In the genomic region with DNA sequence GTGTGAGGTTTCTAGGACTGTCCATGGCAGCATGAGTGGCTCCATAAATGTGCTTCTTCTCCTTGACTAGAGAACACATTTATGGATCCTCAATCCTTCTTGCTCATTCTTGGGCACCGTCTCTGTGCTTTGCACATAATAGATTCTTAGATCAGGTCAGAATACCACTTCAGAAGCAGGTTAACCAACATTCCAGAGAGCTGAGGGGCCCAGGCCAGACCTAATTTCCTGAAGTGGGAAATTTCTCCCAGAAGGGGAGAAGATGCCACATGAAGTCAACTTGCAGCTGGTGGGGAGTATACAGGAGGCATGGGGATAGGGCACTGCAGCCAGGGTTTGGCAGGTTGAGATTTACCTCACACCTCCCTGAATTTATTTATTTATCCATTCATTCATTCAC, we compare ENCODE assay signal across 19 cellular contexts. TPM values are rescaled to one million over a fixed set of nuclear protein-coding genes. Genes with fewer than 3 reads are reported as not detected.
A peak's percentile ranks its signal among the peaks of the same experiment; 100 is the strongest.
DNase-seq lines count a peak whose midpoint lies in the region; ATAC-seq and TF ChIP-seq lines count a peak whose summit lies in the region.
"Had no signal": no experiment of that assay in that cellular context is flagged by ENCODE, and none has a peak within 500 bp of the region (broad histone marks: within the 10 kb centered on the region; RNA-seq: fewer than 3 reads in every experiment).

No MANE protein-coding gene starts in this region.

- H2AFZ ChIP-seq in MM.1S (ENCODE audit: low read length): no peak overlapping the region
- H2AFZ ChIP-seq: GM23248 had no signal

- no peaks in the 10 kb centered on the region for H3K9me2 ChIP-seq in MM.1S (replicated peaks; ENCODE audit: insufficient read depth, low read length)

- DNase-seq in right cardiac atrium: no peak
- no peak for DNase-seq in cardiac septum (ENCODE audit: low spot score)
- DNase-seq in dermis blood vessel endothelial cell: peak; percentile 16
- no peak for DNase-seq in right lobe of liver
- no peak for DNase-seq in upper lobe of right lung
- DNase-seq in MM.1S: no peak
- no peak for DNase-seq in activated T-cell treated with anti-CD3 and anti-CD28 coated beads, Interleukin-2, amount 50 U/mL, for 72 hours
- DNase-seq in type B pancreatic cell (ENCODE audit: extremely low spot score, unreplicated experiment): no peak
- DNase-seq: BE2C; Caco-2; CD4-positive, CD25-positive, alpha-beta regulatory T cell; DMS153; GF-D8; NCI-H1694 treated with DMSO at 0.1 percent for 48 hours; NCI-H2107 had no signal

- no peaks in the 10 kb centered on the region for H3K4me1 Mint-ChIP-seq in activated T-cell treated with anti-CD3 and anti-CD28 coated beads, Interleukin-2, amount 50 U/mL, for 72 hours (ENCODE audit: low read depth)
- H3K4me1 Mint-ChIP-seq in type B pancreatic cell (ENCODE audit: unreplicated experiment): peaks cover 11% of the 10 kb centered on the region
- H3K4me1 Mint-ChIP-seq: CD4-positive, CD25-positive, alpha-beta regulatory T cell had no signal

- intact Hi-C loops in right cardiac atrium (cut with DNase I): no loop called here
- intact Hi-C loops in cardiac septum (cut with DNase I): no loop called here
- intact Hi-C loops in right lobe of liver (cut with DNase I): no loop called here
- intact Hi-C loops in upper lobe of right lung (cut with DNase I): no loop called here

- H3K27me3 ChIP-seq in right cardiac atrium (ENCODE audit: control insufficient read depth, insufficient read depth): no peaks in the 10 kb centered on the region
- no peaks in the 10 kb centered on the region for H3K27me3 ChIP-seq in right lobe of liver
- no peaks in the 10 kb centered on the region for H3K27me3 ChIP-seq in upper lobe of right lung
- no peaks in the 10 kb centered on the region for H3K27me3 ChIP-seq in MM.1S (replicated peaks; ENCODE audit: insufficient read depth, low read length)
- H3K27me3 ChIP-seq: BE2C had no signal

- no peaks in the 10 kb centered on the region for H4K20me1 ChIP-seq in MM.1S (ENCODE audit: insufficient read depth, low read length)

- no peak overlapping the region for H3K27ac Mint-ChIP-seq in activated T-cell treated with anti-CD3 and anti-CD28 coated beads, Interleukin-2, amount 50 U/mL, for 72 hours
- H3K27ac Mint-ChIP-seq in type B pancreatic cell: no peak overlapping the region
- H3K27ac Mint-ChIP-seq: CD4-positive, CD25-positive, alpha-beta regulatory T cell had no signal

- no peak for ATAC-seq in right cardiac atrium
- no peak for ATAC-seq in right lobe of liver
- peak; percentile 70 for ATAC-seq in upper lobe of right lung
- no peak for ATAC-seq in activated T-cell treated with anti-CD3 and anti-CD28 coated beads, Interleukin-2, amount 50 U/mL, for 72 hours (replicated peaks in 1 of 2)
- ATAC-seq: K562 had no signal

- peaks cover 13% of the 10 kb centered on the region for H3K27me3 Mint-ChIP-seq in activated T-cell treated with anti-CD3 and anti-CD28 coated beads, Interleukin-2, amount 50 U/mL, for 72 hours (ENCODE audit: low read depth)
- no peaks in the 10 kb centered on the region for H3K27me3 Mint-ChIP-seq in type B pancreatic cell

- peak overlapping the region; percentile 62 for H3K27ac ChIP-seq in right cardiac atrium (ENCODE audit: low read length)
- peak overlapping the region in 2 of 3 donors; percentile 38 to 76 for H3K27ac ChIP-seq in right lobe of liver
- H3K27ac ChIP-seq in upper lobe of right lung: peak overlapping the region; percentile 37
- H3K27ac ChIP-seq in MM.1S (ENCODE audit: low read length): no peak overlapping the region
- H3K27ac ChIP-seq: GM23248, RWPE1 had no signal

- H3K4me3 ChIP-seq in right cardiac atrium (ENCODE audit: low read length) (no peak overlapping the region), right lobe of liver (no peak overlapping the region), upper lobe of right lung (no peak overlapping the region), MM.1S (ENCODE audit: low read length) (no peak overlapping the region)
- H3K4me3 ChIP-seq: GM23248, HAP-1, K562 had no signal

- no peaks in the 10 kb centered on the region for H3K9me3 Mint-ChIP-seq in activated T-cell treated with anti-CD3 and anti-CD28 coated beads, Interleukin-2, amount 50 U/mL, for 72 hours
- peaks cover 7% of the 10 kb centered on the region for H3K9me3 Mint-ChIP-seq in type B pancreatic cell

- WGBS in right cardiac atrium: 98% methylated on average over 1 of the region's 1 CpG
- no CpG with 5 or more reads among the region's 1 CpG for WGBS in right lobe of liver (ENCODE audit: insufficient coverage, low coverage, low lambda C conversion rate, missing lambda C conversion rate)

- H3K36me3 Mint-ChIP-seq in activated T-cell treated with anti-CD3 and anti-CD28 coated beads, Interleukin-2, amount 50 U/mL, for 72 hours (ENCODE audit: insufficient read depth in 2 of 2): no peaks in the 10 kb centered on the region
- H3K36me3 Mint-ChIP-seq in type B pancreatic cell: no peaks in the 10 kb centered on the region
- H3K36me3 Mint-ChIP-seq: CD4-positive, CD25-positive, alpha-beta regulatory T cell had no signal

- H3K9me3 ChIP-seq in right cardiac atrium (ENCODE audit: control insufficient read depth, low read length) (no peaks in the 10 kb centered on the region), right lobe of liver (no peaks in the 10 kb centered on the region), upper lobe of right lung (no peaks in the 10 kb centered on the region), MM.1S (replicated peaks; ENCODE audit: insufficient read depth, low read length) (no peaks in the 10 kb centered on the region)
- H3K9me3 ChIP-seq: BE2C, Caco-2, HAP-1 had no signal

- no peak for TF ChIP-seq POLR2A in right lobe of liver (IDR thresholded peaks at IDR 0.05)

- H3K36me3 ChIP-seq in right lobe of liver (no peaks in the 10 kb centered on the region), upper lobe of right lung (no peaks in the 10 kb centered on the region), MM.1S (replicated peaks; ENCODE audit: insufficient read depth, low read length) (no peaks in the 10 kb centered on the region)
- H3K36me3 ChIP-seq: BE2C, HAP-1 had no signal

- no peak overlapping the region for H3K9ac ChIP-seq in MM.1S (ENCODE audit: low read length)
- H3K9ac ChIP-seq: GM23248 had no signal

- no peak overlapping the region for H3K4me3 Mint-ChIP-seq in activated T-cell treated with anti-CD3 and anti-CD28 coated beads, Interleukin-2, amount 50 U/mL, for 72 hours
- H3K4me3 Mint-ChIP-seq in type B pancreatic cell: no peak overlapping the region
- H3K4me3 Mint-ChIP-seq: CD4-positive, CD25-positive, alpha-beta regulatory T cell had no signal

- H3K4me2 ChIP-seq in MM.1S (ENCODE audit: low read depth, low read length): no peak overlapping the region

- TF ChIP-seq CTCF in right lobe of liver (IDR thresholded peaks at IDR 0.05) (no peak), upper lobe of right lung (IDR thresholded peaks at IDR 0.05) (no peak), MM.1S (IDR thresholded peaks at IDR 0.05; ENCODE audit: low read length) (no peak), type B pancreatic cell (conservative IDR thresholded peaks at IDR 0.05) (no peak)

- H3K79me2 ChIP-seq in MM.1S (ENCODE audit: low read length): no peaks in the 10 kb centered on the region

- H3F3A ChIP-seq in MM.1S (ENCODE audit: insufficient read depth, low read length): no peaks in the 10 kb centered on the region

- H3K4me1 ChIP-seq in right cardiac atrium (ENCODE audit: control insufficient read depth, insufficient read depth, low read length) (peaks cover 5% of the 10 kb centered on the region), right lobe of liver (peaks cover 0 to 5% (median 0%) of the 10 kb centered on the region in 4 donors), upper lobe of right lung (no peaks in the 10 kb centered on the region), MM.1S (ENCODE audit: low read length) (no peaks in the 10 kb centered on the region)
- H3K4me1 ChIP-seq: BE2C, Caco-2, HAP-1 had no signal

RNA-seq across cellular contexts. Expression of a gene that starts 24.4 kb away (rescaled TPM):
- total RNA-seq in right cardiac atrium (10 to 100 TPM; 11.0 to 40.3 (median 16.3) TPM), cardiac septum (49.4 TPM), dermis blood vessel endothelial cell (0.37 and 1.4 TPM in 2 replicates), right lobe of liver (under 1 TPM in 5 of 6 experiments, not detected in 1; 0.19 to 0.64 (median 0.51) TPM), upper lobe of right lung (0.32 TPM), type B pancreatic cell (ENCODE audit: low replicate concordance) (0.76 and 12.4 TPM in 2 replicates)
- polyA plus RNA-seq in right cardiac atrium: 7.7 TPM
- total RNA-seq in activated T-cell treated with anti-CD3 and anti-CD28 coated beads, Interleukin-2, amount 50 U/mL, for 72 hours: under 1 TPM in 1 of 2 donors, not detected in 1; 0.07 TPM
- total RNA-seq: Caco-2; CD4-positive, CD25-positive, alpha-beta regulatory T cell; K562 had no signal
- polyA plus RNA-seq: CD4-positive, CD25-positive, alpha-beta regulatory T cell had no signal

RNA-seq across cellular contexts. Expression of a gene that starts 41.7 kb away (rescaled TPM):
- total RNA-seq in right cardiac atrium (10 to 100 TPM; 15.2 to 36.3 (median 32.7) TPM), cardiac septum (46.8 TPM), dermis blood vessel endothelial cell (8.0 and 8.1 TPM in 2 replicates), right lobe of liver (10 to 100 TPM; 24.6 to 35.0 (median 29.5) TPM), upper lobe of right lung (7.2 TPM), type B pancreatic cell (ENCODE audit: low replicate concordance) (4.8 and 6.2 TPM in 2 replicates)
- polyA plus RNA-seq in right cardiac atrium: 44.3 TPM
- total RNA-seq in activated T-cell treated with anti-CD3 and anti-CD28 coated beads, Interleukin-2, amount 50 U/mL, for 72 hours: 1 to 10 TPM; 6.5 to 8.2 TPM
